1 cellular context compared by ENCODE assay signal in genomic region chr6:145020114-145020513, GRCh38.
TF ChIP-seq lines count a peak whose summit lies in the region.

No MANE protein-coding gene starts in this region.

TF ChIP-seq in HCT116, 20 proteins besides CTCF, POLR2A, EP300 and RAD21 (continued from another document):
- TF ChIP-seq ZBTB33 (IDR thresholded peaks at IDR 0.05; ENCODE audit: extremely low read depth, insufficient replicate concordance, low read length) (no peak), JUND (IDR thresholded peaks at IDR 0.05) (no peak)
